Comparison of ENCODE assay signal across 1 cellular context in the genomic region with DNA sequence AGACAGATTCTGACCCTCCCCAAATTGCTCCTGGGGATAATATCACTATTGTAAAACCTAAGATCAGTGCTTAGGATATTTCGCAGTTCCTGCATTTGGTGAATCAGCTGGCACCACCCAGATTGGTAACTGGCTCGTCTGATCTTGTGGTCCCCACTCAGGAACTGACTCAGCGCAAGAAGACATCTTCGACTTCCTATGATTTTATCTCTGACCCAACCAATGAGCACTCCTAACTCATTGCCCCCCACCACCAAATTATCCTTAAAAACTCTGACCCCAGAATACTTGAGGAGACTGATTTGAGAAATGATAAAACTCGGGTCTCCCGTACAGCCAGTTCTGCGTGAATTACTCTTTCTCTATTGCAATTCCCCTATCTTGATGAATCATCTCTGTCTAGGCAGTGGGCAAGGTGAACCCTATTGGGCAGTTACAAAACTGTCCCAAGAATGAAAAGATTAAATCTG.
TF ChIP-seq lines count a peak whose summit lies in the region.

No MANE protein-coding gene starts in this region.

TF ChIP-seq in K562, 482 proteins besides CTCF, POLR2A, EP300 and RAD21 (continued from another document and continues in another):
- TF ChIP-seq, protein P1, sequence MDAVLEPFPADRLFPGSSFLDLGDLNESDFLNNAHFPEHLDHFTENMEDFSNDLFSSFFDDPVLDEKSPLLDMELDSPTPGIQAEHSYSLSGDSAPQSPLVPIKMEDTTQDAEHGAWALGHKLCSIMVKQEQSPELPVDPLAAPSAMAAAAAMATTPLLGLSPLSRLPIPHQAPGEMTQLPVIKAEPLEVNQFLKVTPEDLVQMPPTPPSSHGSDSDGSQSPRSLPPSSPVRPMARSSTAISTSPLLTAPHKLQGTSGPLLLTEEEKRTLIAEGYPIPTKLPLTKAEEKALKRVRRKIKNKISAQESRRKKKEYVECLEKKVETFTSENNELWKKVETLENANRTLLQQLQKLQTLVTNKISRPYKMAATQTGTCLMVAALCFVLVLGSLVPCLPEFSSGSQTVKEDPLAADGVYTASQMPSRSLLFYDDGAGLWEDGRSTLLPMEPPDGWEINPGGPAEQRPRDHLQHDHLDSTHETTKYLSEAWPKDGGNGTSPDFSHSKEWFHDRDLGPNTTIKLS (IDR thresholded peaks at IDR 0.05; ENCODE audit: borderline replicate concordance, low read depth): no peak
- TF ChIP-seq, protein P2, sequence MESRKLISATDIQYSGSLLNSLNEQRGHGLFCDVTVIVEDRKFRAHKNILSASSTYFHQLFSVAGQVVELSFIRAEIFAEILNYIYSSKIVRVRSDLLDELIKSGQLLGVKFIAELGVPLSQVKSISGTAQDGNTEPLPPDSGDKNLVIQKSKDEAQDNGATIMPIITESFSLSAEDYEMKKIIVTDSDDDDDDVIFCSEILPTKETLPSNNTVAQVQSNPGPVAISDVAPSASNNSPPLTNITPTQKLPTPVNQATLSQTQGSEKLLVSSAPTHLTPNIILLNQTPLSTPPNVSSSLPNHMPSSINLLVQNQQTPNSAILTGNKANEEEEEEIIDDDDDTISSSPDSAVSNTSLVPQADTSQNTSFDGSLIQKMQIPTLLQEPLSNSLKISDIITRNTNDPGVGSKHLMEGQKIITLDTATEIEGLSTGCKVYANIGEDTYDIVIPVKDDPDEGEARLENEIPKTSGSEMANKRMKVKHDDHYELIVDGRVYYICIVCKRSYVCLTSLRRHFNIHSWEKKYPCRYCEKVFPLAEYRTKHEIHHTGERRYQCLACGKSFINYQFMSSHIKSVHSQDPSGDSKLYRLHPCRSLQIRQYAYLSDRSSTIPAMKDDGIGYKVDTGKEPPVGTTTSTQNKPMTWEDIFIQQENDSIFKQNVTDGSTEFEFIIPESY (CRISPR knock-in tag; IDR thresholded peaks at IDR 0.05): no peak
- TF ChIP-seq ZBTB17 (CRISPR knock-in tag; IDR thresholded peaks at IDR 0.05) (no peak), ZNF584 (CRISPR knock-in tag; IDR thresholded peaks at IDR 0.05; ENCODE audit: low read depth) (no peak), RBM34 (IDR thresholded peaks at IDR 0.05; ENCODE audit: borderline replicate concordance, insufficient read depth, low read length) (no peak), FIP1L1 (IDR thresholded peaks at IDR 0.05; ENCODE audit: low read depth, low read length, poor library complexity, severe bottlenecking) (no peak), ZSCAN32 (CRISPR knock-in tag; IDR thresholded peaks at IDR 0.05) (no peak), SNIP1 (IDR thresholded peaks at IDR 0.05; ENCODE audit: low read depth) (no peak), TSC22D4 (tag; IDR thresholded peaks at IDR 0.05) (no peak), ZNF561 (CRISPR knock-in tag; conservative IDR thresholded peaks at IDR 0.05) (no peak), ADNP (tag; IDR thresholded peaks at IDR 0.05) (no peak), C11orf30 (IDR thresholded peaks at IDR 0.05; ENCODE audit: low read depth) (0 out of 2 replicates have a peak, but pooled peaks have one; percentile 22), MYNN (IDR thresholded peaks at IDR 0.05) (no peak), MYNN (CRISPR knock-in tag; IDR thresholded peaks at IDR 0.05) (no peak), TAL1 (IDR thresholded peaks at IDR 0.05) (no peak), JUND (IDR thresholded peaks at IDR 0.05; ENCODE audit: borderline replicate concordance, low read depth, low read length) (no peak), JUND (tag; IDR thresholded peaks at IDR 0.05; ENCODE audit: borderline replicate concordance, low read depth, low read length) (0 out of 3 replicates have a peak, but pooled peaks have one; percentile 19), SMARCA4 (IDR thresholded peaks at IDR 0.05) (peak; percentile 59), ZNF384 (IDR thresholded peaks at IDR 0.05; ENCODE audit: low read depth, low read length) (no peak), ZBTB8A (IDR thresholded peaks at IDR 0.05; ENCODE audit: partially characterized antibody) (no peak), MYC (IDR thresholded peaks at IDR 0.05; ENCODE audit: low read depth, low read length) (no peak), MYC (CRISPR knock-in tag; IDR thresholded peaks at IDR 0.05; ENCODE audit: borderline replicate concordance, low read depth) (no peak), ARID1B (IDR thresholded peaks at IDR 0.05) (peak; percentile 39; the same call in 1 of the 2 replicates), DPF2 (IDR thresholded peaks at IDR 0.05) (no peak), HMGN3 (IDR thresholded peaks at IDR 0.05; ENCODE audit: borderline replicate concordance, extremely low read depth, insufficient read length, low read depth, low read length) (no peak), HDAC6 (IDR thresholded peaks at IDR 0.05; ENCODE audit: low read depth, low read length) (no peak), FOSL1 (tag; conservative IDR thresholded peaks at IDR 0.05) (peak; percentile 86), SETDB1 (IDR thresholded peaks at IDR 0.05; ENCODE audit: low read length) (no peak), RUNX1 (IDR thresholded peaks at IDR 0.05; ENCODE audit: low read depth) (no peak), SPI1 (IDR thresholded peaks at IDR 0.05; ENCODE audit: borderline replicate concordance, low read depth, low read length) (no peak), SRSF9 (IDR thresholded peaks at IDR 0.05; ENCODE audit: borderline replicate concordance, low read depth, low read length) (no peak), CREB1 (IDR thresholded peaks at IDR 0.05) (no peak), CREB1 (CRISPR knock-in tag; IDR thresholded peaks at IDR 0.05) (no peak), ZNF217 (CRISPR knock-in tag; IDR thresholded peaks at IDR 0.05) (no peak), ZNF699 (CRISPR knock-in tag; IDR thresholded peaks at IDR 0.05; ENCODE audit: insufficient replicate concordance) (no peak), ZNF184 (CRISPR knock-in tag; IDR thresholded peaks at IDR 0.05) (no peak), ZNF717 (CRISPR knock-in tag; IDR thresholded peaks at IDR 0.05) (no peak), CEBPB (tag; IDR thresholded peaks at IDR 0.05) (no peak), KLF10 (CRISPR knock-in tag; IDR thresholded peaks at IDR 0.05) (no peak), BCOR (IDR thresholded peaks at IDR 0.05) (no peak), STAT5A (IDR thresholded peaks at IDR 0.05; ENCODE audit: borderline replicate concordance, low read length) (no peak), CCNT2 (IDR thresholded peaks at IDR 0.05; ENCODE audit: borderline replicate concordance, extremely low read depth, insufficient read length, low read depth, low read length) (no peak)
- TF ChIP-seq, protein P3, sequence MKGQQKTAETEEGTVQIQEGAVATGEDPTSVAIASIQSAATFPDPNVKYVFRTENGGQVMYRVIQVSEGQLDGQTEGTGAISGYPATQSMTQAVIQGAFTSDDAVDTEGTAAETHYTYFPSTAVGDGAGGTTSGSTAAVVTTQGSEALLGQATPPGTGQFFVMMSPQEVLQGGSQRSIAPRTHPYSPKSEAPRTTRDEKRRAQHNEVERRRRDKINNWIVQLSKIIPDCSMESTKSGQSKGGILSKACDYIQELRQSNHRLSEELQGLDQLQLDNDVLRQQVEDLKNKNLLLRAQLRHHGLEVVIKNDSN (CRISPR knock-in tag; IDR thresholded peaks at IDR 0.05): no peak
- TF ChIP-seq, protein P4, sequence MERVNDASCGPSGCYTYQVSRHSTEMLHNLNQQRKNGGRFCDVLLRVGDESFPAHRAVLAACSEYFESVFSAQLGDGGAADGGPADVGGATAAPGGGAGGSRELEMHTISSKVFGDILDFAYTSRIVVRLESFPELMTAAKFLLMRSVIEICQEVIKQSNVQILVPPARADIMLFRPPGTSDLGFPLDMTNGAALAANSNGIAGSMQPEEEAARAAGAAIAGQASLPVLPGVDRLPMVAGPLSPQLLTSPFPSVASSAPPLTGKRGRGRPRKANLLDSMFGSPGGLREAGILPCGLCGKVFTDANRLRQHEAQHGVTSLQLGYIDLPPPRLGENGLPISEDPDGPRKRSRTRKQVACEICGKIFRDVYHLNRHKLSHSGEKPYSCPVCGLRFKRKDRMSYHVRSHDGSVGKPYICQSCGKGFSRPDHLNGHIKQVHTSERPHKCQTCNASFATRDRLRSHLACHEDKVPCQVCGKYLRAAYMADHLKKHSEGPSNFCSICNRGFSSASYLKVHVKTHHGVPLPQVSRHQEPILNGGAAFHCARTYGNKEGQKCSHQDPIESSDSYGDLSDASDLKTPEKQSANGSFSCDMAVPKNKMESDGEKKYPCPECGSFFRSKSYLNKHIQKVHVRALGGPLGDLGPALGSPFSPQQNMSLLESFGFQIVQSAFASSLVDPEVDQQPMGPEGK (CRISPR knock-in tag; IDR thresholded peaks at IDR 0.05; ENCODE audit: borderline replicate concordance): no peak
- TF ChIP-seq, protein P5, sequence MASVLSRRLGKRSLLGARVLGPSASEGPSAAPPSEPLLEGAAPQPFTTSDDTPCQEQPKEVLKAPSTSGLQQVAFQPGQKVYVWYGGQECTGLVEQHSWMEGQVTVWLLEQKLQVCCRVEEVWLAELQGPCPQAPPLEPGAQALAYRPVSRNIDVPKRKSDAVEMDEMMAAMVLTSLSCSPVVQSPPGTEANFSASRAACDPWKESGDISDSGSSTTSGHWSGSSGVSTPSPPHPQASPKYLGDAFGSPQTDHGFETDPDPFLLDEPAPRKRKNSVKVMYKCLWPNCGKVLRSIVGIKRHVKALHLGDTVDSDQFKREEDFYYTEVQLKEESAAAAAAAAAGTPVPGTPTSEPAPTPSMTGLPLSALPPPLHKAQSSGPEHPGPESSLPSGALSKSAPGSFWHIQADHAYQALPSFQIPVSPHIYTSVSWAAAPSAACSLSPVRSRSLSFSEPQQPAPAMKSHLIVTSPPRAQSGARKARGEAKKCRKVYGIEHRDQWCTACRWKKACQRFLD (CRISPR knock-in tag; IDR thresholded peaks at IDR 0.05): no peak
- TF ChIP-seq, protein P6, sequence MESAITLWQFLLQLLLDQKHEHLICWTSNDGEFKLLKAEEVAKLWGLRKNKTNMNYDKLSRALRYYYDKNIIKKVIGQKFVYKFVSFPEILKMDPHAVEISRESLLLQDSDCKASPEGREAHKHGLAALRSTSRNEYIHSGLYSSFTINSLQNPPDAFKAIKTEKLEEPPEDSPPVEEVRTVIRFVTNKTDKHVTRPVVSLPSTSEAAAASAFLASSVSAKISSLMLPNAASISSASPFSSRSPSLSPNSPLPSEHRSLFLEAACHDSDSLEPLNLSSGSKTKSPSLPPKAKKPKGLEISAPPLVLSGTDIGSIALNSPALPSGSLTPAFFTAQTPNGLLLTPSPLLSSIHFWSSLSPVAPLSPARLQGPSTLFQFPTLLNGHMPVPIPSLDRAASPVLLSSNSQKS (CRISPR knock-in tag; IDR thresholded peaks at IDR 0.05): no peak
- TF ChIP-seq, protein P7, sequence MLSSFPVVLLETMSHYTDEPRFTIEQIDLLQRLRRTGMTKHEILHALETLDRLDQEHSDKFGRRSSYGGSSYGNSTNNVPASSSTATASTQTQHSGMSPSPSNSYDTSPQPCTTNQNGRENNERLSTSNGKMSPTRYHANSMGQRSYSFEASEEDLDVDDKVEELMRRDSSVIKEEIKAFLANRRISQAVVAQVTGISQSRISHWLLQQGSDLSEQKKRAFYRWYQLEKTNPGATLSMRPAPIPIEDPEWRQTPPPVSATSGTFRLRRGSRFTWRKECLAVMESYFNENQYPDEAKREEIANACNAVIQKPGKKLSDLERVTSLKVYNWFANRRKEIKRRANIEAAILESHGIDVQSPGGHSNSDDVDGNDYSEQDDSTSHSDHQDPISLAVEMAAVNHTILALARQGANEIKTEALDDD (IDR thresholded peaks at IDR 0.05): peak; percentile 36; the same call in 1 of the 2 replicates
- TF ChIP-seq, protein P8, sequence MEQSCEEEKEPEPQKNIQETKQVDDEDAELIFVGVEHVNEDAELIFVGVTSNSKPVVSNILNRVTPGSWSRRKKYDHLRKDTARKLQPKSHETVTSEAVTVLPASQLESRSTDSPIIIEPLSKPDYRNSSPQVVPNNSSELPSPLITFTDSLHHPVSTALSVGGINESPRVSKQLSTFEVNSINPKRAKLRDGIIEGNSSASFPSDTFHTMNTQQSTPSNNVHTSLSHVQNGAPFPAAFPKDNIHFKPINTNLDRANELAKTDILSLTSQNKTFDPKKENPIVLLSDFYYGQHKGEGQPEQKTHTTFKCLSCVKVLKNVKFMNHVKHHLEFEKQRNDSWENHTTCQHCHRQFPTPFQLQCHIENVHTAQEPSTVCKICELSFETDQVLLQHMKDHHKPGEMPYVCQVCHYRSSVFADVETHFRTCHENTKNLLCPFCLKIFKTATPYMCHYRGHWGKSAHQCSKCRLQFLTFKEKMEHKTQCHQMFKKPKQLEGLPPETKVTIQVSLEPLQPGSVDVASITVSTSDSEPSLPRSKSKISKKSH (CRISPR knock-in tag; IDR thresholded peaks at IDR 0.05): no peak
- TF ChIP-seq, protein P9, sequence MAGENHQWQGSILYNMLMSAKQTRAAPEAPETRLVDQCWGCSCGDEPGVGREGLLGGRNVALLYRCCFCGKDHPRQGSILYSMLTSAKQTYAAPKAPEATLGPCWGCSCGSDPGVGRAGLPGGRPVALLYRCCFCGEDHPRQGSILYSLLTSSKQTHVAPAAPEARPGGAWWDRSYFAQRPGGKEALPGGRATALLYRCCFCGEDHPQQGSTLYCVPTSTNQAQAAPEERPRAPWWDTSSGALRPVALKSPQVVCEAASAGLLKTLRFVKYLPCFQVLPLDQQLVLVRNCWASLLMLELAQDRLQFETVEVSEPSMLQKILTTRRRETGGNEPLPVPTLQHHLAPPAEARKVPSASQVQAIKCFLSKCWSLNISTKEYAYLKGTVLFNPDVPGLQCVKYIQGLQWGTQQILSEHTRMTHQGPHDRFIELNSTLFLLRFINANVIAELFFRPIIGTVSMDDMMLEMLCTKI (IDR thresholded peaks at IDR 0.05; ENCODE audit: partially characterized antibody): no peak
- TF ChIP-seq, protein P10, sequence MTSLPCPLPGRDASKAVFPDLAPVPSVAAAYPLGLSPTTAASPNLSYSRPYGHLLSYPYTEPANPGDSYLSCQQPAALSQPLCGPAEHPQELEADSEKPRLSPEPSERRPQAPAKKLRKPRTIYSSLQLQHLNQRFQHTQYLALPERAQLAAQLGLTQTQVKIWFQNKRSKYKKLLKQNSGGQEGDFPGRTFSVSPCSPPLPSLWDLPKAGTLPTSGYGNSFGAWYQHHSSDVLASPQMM (CRISPR knock-in tag; IDR thresholded peaks at IDR 0.05): no peak
- TF ChIP-seq, protein P11, sequence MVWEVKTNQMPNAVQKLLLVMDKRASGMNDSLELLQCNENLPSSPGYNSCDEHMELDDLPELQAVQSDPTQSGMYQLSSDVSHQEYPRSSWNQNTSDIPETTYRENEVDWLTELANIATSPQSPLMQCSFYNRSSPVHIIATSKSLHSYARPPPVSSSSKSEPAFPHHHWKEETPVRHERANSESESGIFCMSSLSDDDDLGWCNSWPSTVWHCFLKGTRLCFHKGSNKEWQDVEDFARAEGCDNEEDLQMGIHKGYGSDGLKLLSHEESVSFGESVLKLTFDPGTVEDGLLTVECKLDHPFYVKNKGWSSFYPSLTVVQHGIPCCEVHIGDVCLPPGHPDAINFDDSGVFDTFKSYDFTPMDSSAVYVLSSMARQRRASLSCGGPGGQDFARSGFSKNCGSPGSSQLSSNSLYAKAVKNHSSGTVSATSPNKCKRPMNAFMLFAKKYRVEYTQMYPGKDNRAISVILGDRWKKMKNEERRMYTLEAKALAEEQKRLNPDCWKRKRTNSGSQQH (CRISPR knock-in tag; IDR thresholded peaks at IDR 0.05): no peak
